Comparison of ENCODE assay signal across 8 cellular contexts in the genomic region with DNA sequence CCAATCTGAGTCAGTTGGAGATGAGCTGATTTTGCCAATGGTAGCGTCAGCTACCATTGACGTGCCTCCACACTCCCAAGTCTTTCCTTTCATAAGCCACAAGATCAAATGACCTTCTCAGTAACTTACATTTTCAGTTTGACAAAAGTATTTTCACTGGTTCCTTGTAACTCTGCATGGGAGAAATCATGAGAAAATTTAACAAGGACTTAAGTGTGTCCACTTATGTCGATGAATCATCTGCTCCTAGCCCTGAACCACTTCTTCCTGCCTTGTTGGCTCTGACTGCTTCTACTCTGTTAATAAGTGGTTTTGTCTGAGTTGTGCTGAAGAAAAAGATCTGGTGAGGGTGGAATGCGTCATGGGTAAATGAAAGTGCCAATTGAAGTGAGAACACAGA.
DNase-seq lines count a peak whose midpoint lies in the region; ATAC-seq and TF ChIP-seq lines count a peak whose summit lies in the region.

No MANE protein-coding gene starts in this region.

- TF ChIP-seq CTCF in heart left ventricle (IDR thresholded peaks at IDR 0.05) (no peak), epithelial cell of esophagus (IDR thresholded peaks at IDR 0.05; ENCODE audit: insufficient read depth, low read depth, low read length, missing control alignments) (no peak), tibial artery (IDR thresholded peaks at IDR 0.05) (no peak)

- TF ChIP-seq POLR2A in heart left ventricle (IDR thresholded peaks at IDR 0.05), result no peak

- H3K27ac ChIP-seq in heart left ventricle, result peak overlapping the region in 5 of 12 donors; percentile 30 to 69 (median 59)
- peak overlapping the region; percentile 22 to 31 for H3K27ac ChIP-seq in tibial artery

- DNase-seq in heart left ventricle, result no peak
- no peak for DNase-seq in Right ventricle myocardium superior
- DNase-seq in epithelial cell of esophagus (ENCODE audit: low read depth), result peak; percentile 81
- no peak for DNase-seq in tibial artery
- no peak for DNase-seq in C1 segment of cervical spinal cord (lab: John Stamatoyannopoulos, UW)
- no peak for DNase-seq in DMS153 treated with DMSO at 0.1 percent for 48 hours (lab: John Stamatoyannopoulos, UW; ENCODE audit: unreplicated experiment)
- no peak for DNase-seq in stimulated activated CD4-positive, alpha-beta T cell treated with anti-CD3 and anti-CD28 coated beads, Interleukin-4, amount 100 ng/mL, for 4 hours

- H3K4me3 ChIP-seq in heart left ventricle (no peak overlapping the region), epithelial cell of esophagus (ENCODE audit: low read length) (no peak overlapping the region), tibial artery (no peak overlapping the region)

- H3K9me3 ChIP-seq in heart left ventricle, result no peaks in the 10 kb centered on the region
- no peaks in the 10 kb centered on the region for H3K9me3 ChIP-seq in tibial artery

- intact Hi-C loops in heart left ventricle (cut with DNase I), result no loop called here
- intact Hi-C loops in Right ventricle myocardium superior (cut with DNase I), result no loop called here
- intact Hi-C loops in tibial artery (cut with DNase I; ENCODE audit: low total_unique reads), result no loop called here

- H3K4me1 ChIP-seq in heart left ventricle (peaks cover 0 to 7% (median 0%) of the 10 kb centered on the region in 12 donors), tibial artery (peaks cover 0 to 19% (median 2%) of the 10 kb centered on the region in 4 donors)

- H3K36me3 ChIP-seq in heart left ventricle (no peaks in the 10 kb centered on the region), tibial artery (no peaks in the 10 kb centered on the region)

- 81 to 89% (median 89%) methylated on average over 4 of the region's 4 CpGs for WGBS in heart left ventricle, 4 donors

- ATAC-seq in heart left ventricle (peak in 3 of 4 donors; percentile 75 to 93 (median 85)), Right ventricle myocardium superior (ENCODE audit: poor library complexity) (no peak), HG03442 (IDR thresholded peaks at IDR 0.05; ENCODE audit: unreplicated experiment) (peak; percentile 86)

- no peaks in the 10 kb centered on the region for H3K27me3 ChIP-seq in heart left ventricle
- no peaks in the 10 kb centered on the region for H3K27me3 ChIP-seq in tibial artery
